Comparison of ENCODE assay signal across 30 cellular contexts in the genomic region with DNA sequence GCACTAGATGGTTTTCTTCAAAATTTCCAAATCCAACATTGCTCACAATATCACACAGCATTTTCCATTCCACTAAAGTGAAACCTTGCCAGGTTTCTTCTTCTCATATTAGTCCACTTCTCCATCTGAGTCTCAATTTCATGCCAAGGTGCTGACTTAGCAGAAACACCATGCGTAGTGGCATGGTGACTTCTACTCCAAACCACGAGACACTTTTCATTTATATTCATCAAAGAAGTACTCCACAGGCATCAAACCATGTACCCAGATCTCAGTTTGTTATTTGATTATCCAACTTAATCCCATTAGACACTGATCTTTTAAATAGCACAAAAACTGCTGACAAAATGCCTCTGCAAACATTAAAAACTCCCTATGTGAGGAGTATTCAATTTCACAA.
"Had no signal": no experiment of that assay in that cellular context is flagged by ENCODE, and none has a peak within 500 bp of the region (broad histone marks: within the 10 kb centered on the region; RNA-seq: fewer than 3 reads in every experiment).

No MANE protein-coding gene starts in this region.

- FAIRE-seq: kidney had no signal

- H3K27ac ChIP-seq: ascending aorta, cardiac muscle cell, colonic mucosa, dorsolateral prefrontal cortex, right atrium auricular region, stomach, suprapubic skin, tibial artery, upper lobe of right lung, WERI-Rb-1 had no signal

- H3K9me3 ChIP-seq: ascending aorta, colonic mucosa, suprapubic skin, tibial artery, upper lobe of right lung had no signal

- H3K4me3 ChIP-seq: ascending aorta, cardiac muscle cell, colonic mucosa, dorsolateral prefrontal cortex, right atrium auricular region, stomach, suprapubic skin, tibial artery, upper lobe of right lung had no signal

- DNase-seq: activated CD4-positive, alpha-beta T cell treated with anti-CD3 and anti-CD28 coated beads for 48 hours; activated CD4-positive, alpha-beta T cell treated with anti-CD3 and anti-CD28 coated beads, Interleukin-2, amount 50 U/mL, for 48 hours; activated CD8-positive, alpha-beta memory T cell treated with anti-CD3 and anti-CD28 coated beads for 24 hours; activated effector memory CD4-positive, alpha-beta T cell treated with Interleukin-2 at 50 U/mL for 16 hours; activated naive CD4-positive, alpha-beta T cell treated with Interleukin-2 at 50 U/mL for 16 hours; cerebellar nuclear complex; colonic mucosa; dorsolateral prefrontal cortex; effector memory CD8-positive, alpha-beta T cell; foreskin fibroblast; head of caudate nucleus; hippocampal formation; kidney; midbrain; naive thymus-derived CD8-positive, alpha-beta T cell; occipital lobe; stimulated activated CD4-positive, alpha-beta T cell treated with anti-CD3 and anti-CD28 coated beads, Interleukin-15, amount 100 ng/mL, for 24 hours; stimulated activated CD4-positive, alpha-beta T cell treated with anti-CD3 and anti-CD28 coated beads, Interleukin-2, amount 100 ng/mL, for 24 hours; stimulated activated naive B cell treated with anti-CD40 and anti-IgM and Interleukin-4, amounts not matched to agents 10 μg/mL and 1 μg/mL and 100 μg/mL, for 72 hours; stomach; T-helper 9 cell; tibial artery; upper lobe of right lung; WERI-Rb-1 had no signal

- H3K4me1 ChIP-seq: ascending aorta, colonic mucosa, right atrium auricular region, stomach, suprapubic skin, tibial artery, upper lobe of right lung had no signal

- H3K27me3 ChIP-seq: ascending aorta, cardiac muscle cell, colonic mucosa, right atrium auricular region, stomach, suprapubic skin, tibial artery, upper lobe of right lung had no signal

- H3K36me3 ChIP-seq: ascending aorta, cardiac muscle cell, colonic mucosa, right atrium auricular region, stomach, suprapubic skin, tibial artery, upper lobe of right lung, WERI-Rb-1 had no signal

- ATAC-seq: activated CD4-positive, CD25-positive, alpha-beta regulatory T cell treated with anti-CD3 and anti-CD28 coated beads, Interleukin-2, amount 50 U/mL, for 24 hours; effector memory CD8-positive, alpha-beta T cell; esophagus mucosa; naive thymus-derived CD8-positive, alpha-beta T cell; stimulated activated naive B cell treated with anti-CD40 and anti-IgM and Interleukin-4, amounts not matched to agents 10 μg/mL and 1 μg/mL and 100 μg/mL, for 72 hours; upper lobe of right lung had no signal
